ENCODE assay signal across 11 cellular contexts in genomic region chr4:4861592-4862551, GRCh38. TPM values are rescaled to one million over a fixed set of nuclear protein-coding genes. Genes with fewer than 3 reads are reported as not detected.
DNase-seq lines count a peak whose midpoint lies in the region; ATAC-seq, FAIRE-seq and TF ChIP-seq lines count a peak whose summit lies in the region.
"Had no signal": no experiment of that assay in that cellular context is flagged by ENCODE, and none has a peak within 500 bp of the region (broad histone marks: within the 10 kb centered on the region; RNA-seq: fewer than 3 reads in every experiment).

No MANE protein-coding gene starts in this region.

- no peak for FAIRE-seq in HTR-8/SVneo (lab: Jason Lieb, UNC)

- DNase-seq in BJ (ENCODE audit: low read depth) (no peak), endodermal cell (peak; percentile 65), neural progenitor cell (ENCODE audit: low spot score) (peak; percentile 47), WERI-Rb-1 (no peak), NCI-H2196 (lab: John Stamatoyannopoulos, UW; ENCODE audit: unreplicated experiment) (no peak), HTR-8/SVneo (ENCODE audit: insufficient read length, low spot score) (no peak)
- DNase-seq: activated CD4-positive, alpha-beta T cell treated with anti-CD3 and anti-CD28 coated beads, Interleukin-2, amount 50 U/mL, for 1 hour; NCI-H1048 had no signal

- H3K4me2 ChIP-seq in neural progenitor cell: peak overlapping the region; percentile 87

- H3K4me1 Mint-ChIP-seq in endodermal cell (peaks cover 40% of the 10 kb centered on the region), neural progenitor cell (peaks cover 70% of the 10 kb centered on the region)

- H3K9me3 Mint-ChIP-seq in endodermal cell (no peaks in the 10 kb centered on the region), neural progenitor cell (peaks cover 3% of the 10 kb centered on the region)

- H3K9ac ChIP-seq in HUES64 (ENCODE audit: low read depth, low read length): no peak overlapping the region
- H3K9ac ChIP-seq in endodermal cell (ENCODE audit: extremely low read depth, low read length, poor library complexity, severe bottlenecking): no peak overlapping the region
- no peak overlapping the region for H3K9ac ChIP-seq in neural progenitor cell

- peaks cover 6% of the 10 kb centered on the region; the same call in 1 of the 2 replicates for H3K36me3 ChIP-seq in BJ (ENCODE audit: control insufficient read depth, insufficient read depth, low read length)
- no peaks in the 10 kb centered on the region for H3K36me3 ChIP-seq in HUES64 (ENCODE audit: insufficient read depth, low read length)
- no peaks in the 10 kb centered on the region for H3K36me3 ChIP-seq in endodermal cell (ENCODE audit: control insufficient read depth, insufficient read depth, low read length)
- no peaks in the 10 kb centered on the region for H3K36me3 ChIP-seq in neural progenitor cell
- peaks cover 5% of the 10 kb centered on the region for H3K36me3 ChIP-seq in WERI-Rb-1

- peaks cover 45% of the 10 kb centered on the region for H3F3A ChIP-seq in neural progenitor cell (ENCODE audit: low read depth)

- POLR2A ChIA-PET in BJ (lab: Charles Lee): no interaction called here

- H3K4me1 ChIP-seq in HUES64 (ENCODE audit: insufficient read depth, low read length): peaks cover 23% of the 10 kb centered on the region
- H3K4me1 ChIP-seq in endodermal cell (ENCODE audit: control insufficient read depth, insufficient read depth, low read length): no peaks in the 10 kb centered on the region
- H3K4me1 ChIP-seq in neural progenitor cell: peaks cover 38% of the 10 kb centered on the region

- TF ChIP-seq CTCF in BJ (IDR thresholded peaks at IDR 0.05; ENCODE audit: insufficient read depth, low read depth, low read length) (no peak), endodermal cell (conservative IDR thresholded peaks at IDR 0.05) (no peak), neural progenitor cell (IDR thresholded peaks at IDR 0.05) (no peak), WERI-Rb-1 (IDR thresholded peaks at IDR 0.05; ENCODE audit: low read depth, low read length) (no peak)

- H3K4me3 ChIP-seq in BJ (ENCODE audit: low read depth, low read length) (peak overlapping the region; percentile 69), HUES64 (ENCODE audit: low read length) (peak overlapping the region; percentile 48; the same call in 1 of the 2 replicates), endodermal cell (ENCODE audit: low read length) (peak overlapping the region; percentile 69), neural progenitor cell (no peak overlapping the region), WERI-Rb-1 (ENCODE audit: low read depth, low read length) (no peak overlapping the region)

- WGBS in HUES64: 6% methylated on average over 32 of the region's 32 CpGs
- 9 to 25% methylated on average over 11 to 32 of the region's 32 CpGs for WGBS in endodermal cell (ENCODE audit: insufficient coverage in 1 of 2, insufficient read length in 1 of 2), 2 experiments

- H3K4me3 Mint-ChIP-seq in endodermal cell (peak overlapping the region; percentile 53), neural progenitor cell (peak overlapping the region; percentile 99)

- H3K79me2 ChIP-seq in neural progenitor cell (ENCODE audit: low read depth): no peaks in the 10 kb centered on the region

- no peaks in the 10 kb centered on the region for H3K36me3 Mint-ChIP-seq in endodermal cell (ENCODE audit: low read depth)
- peaks cover 28% of the 10 kb centered on the region for H3K36me3 Mint-ChIP-seq in neural progenitor cell

- H3K27ac Mint-ChIP-seq in endodermal cell: no peak overlapping the region
- no peak overlapping the region for H3K27ac Mint-ChIP-seq in neural progenitor cell

- H3K27ac ChIP-seq in HUES64 (ENCODE audit: low read depth, low read length) (no peak overlapping the region), endodermal cell (ENCODE audit: low read depth, low read length) (no peak overlapping the region), neural progenitor cell (no peak overlapping the region), WERI-Rb-1 (no peak overlapping the region)

- peaks cover 92% of the 10 kb centered on the region for H4K20me1 ChIP-seq in neural progenitor cell (ENCODE audit: low read depth)

- CTCF ChIA-PET in BJ (lab: Yijun Ruan, JAX): interaction anchor here (0.8 kb wide), 1 partner anchor 163 kb away, joined by 3 read pairs; no protein-coding TSS in a partner anchor

- H3K27me3 ChIP-seq in BJ (ENCODE audit: control insufficient read depth, insufficient read depth, low read length) (peaks cover 5% of the 10 kb centered on the region), HUES64 (ENCODE audit: insufficient read depth, low read length) (peaks cover 97% of the 10 kb centered on the region), endodermal cell (ENCODE audit: control insufficient read depth, insufficient read depth, low read length, poor library complexity, severe bottlenecking) (peaks cover 97% of the 10 kb centered on the region), neural progenitor cell (peaks cover 99% of the 10 kb centered on the region), WERI-Rb-1 (ENCODE audit: insufficient read depth, low read depth, severe bottlenecking) (peaks cover 68% of the 10 kb centered on the region)

- H3K27me3 Mint-ChIP-seq in endodermal cell (ENCODE audit: insufficient read depth) (peaks cover 77% of the 10 kb centered on the region), neural progenitor cell (ENCODE audit: insufficient read depth, low read depth) (peaks cover 65% of the 10 kb centered on the region)

- H3K9me3 ChIP-seq in HUES64 (ENCODE audit: insufficient read depth, low read depth, low read length): no peaks in the 10 kb centered on the region
- H3K9me3 ChIP-seq in endodermal cell (ENCODE audit: control insufficient read depth, low read length): no peaks in the 10 kb centered on the region
- H3K9me3 ChIP-seq in neural progenitor cell (ENCODE audit: low read depth): no peaks in the 10 kb centered on the region
- H3K9me3 ChIP-seq in WERI-Rb-1 (ENCODE audit: severe bottlenecking): no peaks in the 10 kb centered on the region
- H3K9me3 ChIP-seq: left lung had no signal

- no peak for ATAC-seq in HG03025 (IDR thresholded peaks at IDR 0.05; ENCODE audit: low FRiP score, unreplicated experiment)
- ATAC-seq: left lung had no signal

- H2AFZ ChIP-seq in neural progenitor cell (replicated peaks): no peak overlapping the region

RNA-seq across cellular contexts. Expression of gene MSX1, which starts 2.4 kb away (rescaled TPM):
- polyA plus RNA-seq in BJ (2011; rRNA removed): 4.4 and 6.9 TPM in 2 replicates
- polyA minus RNA-seq in BJ (2011; rRNA and poly(A)+ RNA removed): 0.26 and 0.71 TPM in 2 replicates
- 5.7 TPM for polyA plus RNA-seq in HUES64 (2013, experiment 1 of 2)
- 6.7 TPM for polyA plus RNA-seq in HUES64 (2013, experiment 2 of 2)
- 1 to 10 TPM in 1 of 2 donors, under 1 TPM in 1; 0.46 to 1.3 TPM for total RNA-seq in endodermal cell
- polyA plus RNA-seq in endodermal cell (2013, experiment 1 of 2): 60.2 TPM
- 43.4 TPM for polyA plus RNA-seq in endodermal cell (2013, experiment 2 of 2)
- 0.65 TPM in 1 of 2 replicates, not detected in the other for total RNA-seq in neural progenitor cell (ENCODE audit: low replicate concordance)

Comparison
In these comparisons a context has a peak if more than half of its experiments do, and no peak if none do; other contexts are left out.
1. DNase-seq: peak in endodermal cell (single experiment) and neural progenitor cell (single experiment); none in BJ (single experiment), WERI-Rb-1 (single experiment), NCI-H2196 (single experiment) and HTR-8/SVneo (single experiment).
2. H3K4me3 ChIP-seq: peak in BJ (single experiment), HUES64 (single experiment) and endodermal cell (single experiment); none in neural progenitor cell (single experiment) and WERI-Rb-1 (single experiment).